Comparison of ENCODE assay signal across 9 cellular contexts in the genomic region with DNA sequence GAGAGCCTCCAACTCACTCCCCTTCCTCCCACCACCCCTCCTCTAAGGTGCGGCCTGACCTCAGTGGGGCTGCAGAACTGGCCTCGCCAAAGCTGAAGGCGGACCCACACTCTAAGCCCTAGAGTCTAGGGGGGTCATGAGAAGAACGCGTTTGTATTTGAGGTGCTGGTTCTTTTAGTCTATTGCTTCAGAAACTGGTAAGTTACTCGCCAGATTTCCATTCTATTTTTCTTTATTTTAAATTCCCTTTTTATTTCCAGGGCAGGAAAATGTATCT.
"Had no signal": no experiment of that assay in that cellular context is flagged by ENCODE, and none has a peak within 500 bp of the region (broad histone marks: within the 10 kb centered on the region; RNA-seq: fewer than 3 reads in every experiment).

No MANE protein-coding gene starts in this region.

- H3K4me3 Mint-ChIP-seq: activated T-cell treated with anti-CD3 and anti-CD28 coated beads, Interleukin-2, amount 50 U/mL, for 72 hours; dendritic cell treated with granulocyte-macrophage colony-stimulating factor and Interleukin-4, amounts not matched to agents 40 ng/mL and 50 ng/mL, for 4 days had no signal

- H3K9me3 Mint-ChIP-seq: activated T-cell treated with anti-CD3 and anti-CD28 coated beads, Interleukin-2, amount 50 U/mL, for 72 hours; dendritic cell treated with granulocyte-macrophage colony-stimulating factor and Interleukin-4, amounts not matched to agents 40 ng/mL and 50 ng/mL, for 4 days; effector memory CD8-positive, alpha-beta T cell had no signal

- DNase-seq: activated CD4-positive, alpha-beta T cell treated with anti-CD3 and anti-CD28 coated beads, Interleukin-2, amount 50 U/mL, for 48 hours; activated naive CD4-positive, alpha-beta T cell treated with Interleukin-2 at 50 U/mL for 16 hours; activated T-cell treated with anti-CD3 and anti-CD28 coated beads, Interleukin-2, amount 50 U/mL, for 72 hours; central memory CD4-positive, alpha-beta T cell; effector memory CD8-positive, alpha-beta T cell; gastrocnemius medialis; mesendoderm; T-helper 2 cell had no signal

- H3K27ac Mint-ChIP-seq: activated T-cell treated with anti-CD3 and anti-CD28 coated beads, Interleukin-2, amount 50 U/mL, for 72 hours; dendritic cell treated with granulocyte-macrophage colony-stimulating factor and Interleukin-4, amounts not matched to agents 40 ng/mL and 50 ng/mL, for 4 days; effector memory CD8-positive, alpha-beta T cell had no signal
